ENCODE assay signal across 1 cellular context in genomic region chr16:49431591-49432290, GRCh38.
TF ChIP-seq lines count a peak whose summit lies in the region.

No MANE protein-coding gene starts in this region.

TF ChIP-seq in GM23338, 12 proteins besides CTCF, POLR2A, EP300 and RAD21:
- TF ChIP-seq ZNF462 (CRISPR knock-in tag; IDR thresholded peaks at IDR 0.05) (no peak), ETS1 (IDR thresholded peaks at IDR 0.05) (no peak), JUNB (IDR thresholded peaks at IDR 0.05; ENCODE audit: unreplicated experiment) (no peak), STAT1 (IDR thresholded peaks at IDR 0.05; ENCODE audit: unreplicated experiment) (no peak), ZNF331 (CRISPR knock-in tag; IDR thresholded peaks at IDR 0.05; ENCODE audit: low read depth) (no peak), EZH2 (IDR thresholded peaks at IDR 0.05; ENCODE audit: low read depth, unreplicated experiment) (no peak), REST (IDR thresholded peaks at IDR 0.05; ENCODE audit: unreplicated experiment) (no peak)
TF ChIP-seq in GM23338: peak in this region for 0.
